8 cellular contexts compared by ENCODE assay signal in genomic region chr1:54404939-54405880, GRCh38. TPM values are rescaled to one million over a fixed set of nuclear protein-coding genes. Genes with fewer than 3 reads are reported as not detected.
DNase-seq lines count a peak whose midpoint lies in the region; TF ChIP-seq lines count a peak whose summit lies in the region.

No MANE protein-coding gene starts in this region.

- peak overlapping the region; percentile 96; the same call in 1 of the 2 replicates for H3K27ac ChIP-seq in RWPE1
- H3K27ac ChIP-seq in ectodermal cell (ENCODE audit: insufficient read depth, low read depth, low read length, poor library complexity, severe bottlenecking) = no peak overlapping the region

- 0% methylated on average over 91 of the region's 91 CpGs for WGBS in ectodermal cell, 2 experiments

- peak overlapping the region; percentile 79 for H3K4me3 ChIP-seq in ectodermal cell (ENCODE audit: insufficient read depth, low read depth, low read length)

- no peak for TF ChIP-seq CTCF in RWPE1 (conservative IDR thresholded peaks at IDR 0.05; ENCODE audit: low read depth)

- peak; percentile 42 for DNase-seq in stimulated activated CD4-positive, alpha-beta T cell treated with anti-CD3 and anti-CD28 coated beads, Interleukin-15, amount 100 ng/mL, for 24 hours
- DNase-seq in stimulated activated CD4-positive, alpha-beta T cell treated with anti-CD3 and anti-CD28 coated beads, Interleukin-2, amount 100 ng/mL, for 48 hours = no peak
- DNase-seq in RWPE1 (ENCODE audit: low spot score) (no peak), mucosa of gallbladder (ENCODE audit: low spot score) (peak; percentile 28), SIG-M5 (lab: John Stamatoyannopoulos, UW) (no peak), pons (ENCODE audit: low spot score) (no peak), GOT3 (lab: John Stamatoyannopoulos, UW) (no peak)

- H3K4me1 ChIP-seq in ectodermal cell (ENCODE audit: control insufficient read depth, insufficient read depth, low read length) = peaks cover 30% of the 10 kb centered on the region

- CTCF ChIA-PET in RWPE1 (lab: Yijun Ruan, JAX) = interaction anchor here (0.6 to 0.9 kb wide), 3 partner anchors 10 to 280 kb away, joined by 3 to 5 read pairs (median 5); no protein-coding TSS in a partner anchor

- POLR2A ChIA-PET in RWPE1 (lab: Yijun Ruan, JAX; ENCODE audit: low non-redundant PET) = no interaction called here

- no peaks in the 10 kb centered on the region for H3K9me3 ChIP-seq in ectodermal cell (ENCODE audit: control insufficient read depth, low read length)

- H3K36me3 ChIP-seq in ectodermal cell (ENCODE audit: control insufficient read depth, insufficient read depth, low read length) = peaks cover 16% of the 10 kb centered on the region

- no peaks in the 10 kb centered on the region for H3K27me3 ChIP-seq in ectodermal cell (ENCODE audit: control insufficient read depth, insufficient read depth, low read length, poor library complexity, severe bottlenecking)

RNA-seq across cellular contexts. Expression of gene SSBP3, which starts 1.0 kb away (rescaled TPM):
- polyA plus RNA-seq in ectodermal cell (2013, experiment 1 of 4) = 165 TPM
- polyA plus RNA-seq in ectodermal cell (2013, experiment 2 of 4) = 166 TPM
- polyA plus RNA-seq in ectodermal cell (2013, experiment 3 of 4) = 129 TPM
- polyA plus RNA-seq in ectodermal cell (2013, experiment 4 of 4) = 145 TPM
- 110 TPM for total RNA-seq in mucosa of gallbladder

Comparison
In these comparisons a context has a peak if more than half of its experiments do, and no peak if none do; other contexts are left out.
1. DNase-seq: peak in stimulated activated CD4-positive, alpha-beta T cell treated with anti-CD3 and anti-CD28 coated beads, Interleukin-15, amount 100 ng/mL, for 24 hours (single experiment) and mucosa of gallbladder (single experiment); none in stimulated activated CD4-positive, alpha-beta T cell treated with anti-CD3 and anti-CD28 coated beads, Interleukin-2, amount 100 ng/mL, for 48 hours (0 of 2), RWPE1 (single experiment), SIG-M5 (single experiment), pons (single experiment) and GOT3 (single experiment).